Comparison of ENCODE assay signal across 12 cellular contexts in genomic region chr19:19451429-19452240, GRCh38. TPM values are rescaled to one million over a fixed set of nuclear protein-coding genes. Genes with fewer than 3 reads are reported as not detected.
DNase-seq lines count a peak whose midpoint lies in the region; ATAC-seq and TF ChIP-seq lines count a peak whose summit lies in the region.
"Had no signal": no experiment of that assay in that cellular context is flagged by ENCODE, and none has a peak within 500 bp of the region (broad histone marks: within the 10 kb centered on the region; RNA-seq: fewer than 3 reads in every experiment).

No MANE protein-coding gene starts in this region.

- no peaks in the 10 kb centered on the region for H3K27me3 ChIP-seq in A673 (replicated peaks; ENCODE audit: insufficient read depth, low read depth, low read length, poor library complexity)
- H3K27me3 ChIP-seq in left lung: no peaks in the 10 kb centered on the region
- H3K27me3 ChIP-seq: foreskin keratinocyte had no signal

- H3K36me3 ChIP-seq in A673 (ENCODE audit: insufficient read depth, low read length, poor library complexity, severe bottlenecking) (peaks cover 2% of the 10 kb centered on the region), left lung (no peaks in the 10 kb centered on the region)

- CTCF ChIA-PET in A673 (lab: Charles Lee): no interaction called here

- H3K4me1 ChIP-seq in A673 (ENCODE audit: insufficient read depth, low read length, poor library complexity, severe bottlenecking): no peaks in the 10 kb centered on the region
- peaks cover 8 to 65% of the 10 kb centered on the region in 2 donors for H3K4me1 ChIP-seq in left lung

- peak overlapping the region; percentile 90 for H3K27ac Mint-ChIP-seq in T-helper 17 cell

- H3K27me3 Mint-ChIP-seq in T-helper 17 cell: no peaks in the 10 kb centered on the region

- peaks cover 35% of the 10 kb centered on the region for H3K4me1 Mint-ChIP-seq in T-helper 17 cell

- H3K4me3 ChIP-seq in A673 (ENCODE audit: low read depth, low read length, poor library complexity, severe bottlenecking): no peak overlapping the region
- no peak overlapping the region for H3K4me3 ChIP-seq in left lung

- peak overlapping the region; percentile 37 for H3K27ac ChIP-seq in A673 (ENCODE audit: low read depth, low read length, poor library complexity, severe bottlenecking)
- H3K27ac ChIP-seq in left lung: peak overlapping the region in 1 of 2 donors; percentile 79
- H3K27ac ChIP-seq: C4-2B, foreskin keratinocyte had no signal

- no TSS peak for BruUV-seq in A673 (replicated peaks; lab: Mats Ljungman, UMichigan)

- ATAC-seq in GM18868 (IDR thresholded peaks at IDR 0.05; ENCODE audit: unreplicated experiment) (peak; percentile 88), T-helper 17 cell (peak; percentile 55), left lung (peak; percentile 81), HG03520 (IDR thresholded peaks at IDR 0.05; ENCODE audit: unreplicated experiment) (no peak)
- ATAC-seq: foreskin keratinocyte had no signal

- no peaks in the 10 kb centered on the region for H3K36me3 Mint-ChIP-seq in T-helper 17 cell (ENCODE audit: low read depth)

- intact Hi-C loops in A673 (cut with micrococcal nuclease; ENCODE audit: unreplicated experiment): no loop called here
- intact Hi-C loops in left lung (cut with DNase I): no loop called here

- peak overlapping the region; percentile 65 for H3K4me3 Mint-ChIP-seq in T-helper 17 cell

- H3K9me3 ChIP-seq in A673 (ENCODE audit: low read depth, low read length, poor library complexity, severe bottlenecking) (no peaks in the 10 kb centered on the region), T-helper 17 cell (ENCODE audit: control insufficient read depth, low read length, poor library complexity, severe bottlenecking) (no peaks in the 10 kb centered on the region), left lung (no peaks in the 10 kb centered on the region)

- TF ChIP-seq CTCF in A673 (conservative IDR thresholded peaks at IDR 0.05; ENCODE audit: low read depth, low read length): no peak
- TF ChIP-seq CTCF in left lung (IDR thresholded peaks at IDR 0.05): no peak

- DNase-seq in A673 (ENCODE audit: low spot score) (no peak), T-helper 17 cell (no peak), left lung (no peak), HPDE6-E6E7 (ENCODE audit: extremely low spot score) (no peak), NOMO-1 treated with dmso at 0.1 percent for 144 hours (lab: John Stamatoyannopoulos, UW; ENCODE audit: unreplicated experiment) (no peak), NCI-H524 treated with DMSO at 0.1 percent for 48 hours (lab: John Stamatoyannopoulos, UW) (no peak)
- DNase-seq: foreskin keratinocyte; OCI-M1; stimulated activated CD8-positive, alpha-beta memory T cell treated with anti-CD3 and anti-CD28 coated beads, Interleukin-4, amount 100 ng/mL, for 48 hours had no signal

- POLR2A ChIA-PET in A673 (lab: Charles Lee; ENCODE audit: low non-redundant PET): no interaction called here

RNA-seq across cellular contexts. Expression of gene GATAD2A, which starts 46.2 kb away (rescaled TPM):
- total RNA-seq in A673 (2021): 202 and 218 TPM in 2 replicates
- 100 to 1,000 TPM; 129 to 153 TPM for total RNA-seq in T-helper 17 cell
- total RNA-seq in left lung: 10 to 100 TPM; 66.3 to 97.3 TPM
